In genomic region chr2:135944625-135945024, GRCh38 we compare ENCODE assay signal across 23 cellular contexts. TPM values are rescaled to one million over a fixed set of nuclear protein-coding genes. Genes with fewer than 3 reads are reported as not detected.
DNase-seq lines count a peak whose midpoint lies in the region; ATAC-seq and TF ChIP-seq lines count a peak whose summit lies in the region.
"Had no signal": no experiment of that assay in that cellular context is flagged by ENCODE, and none has a peak within 500 bp of the region (broad histone marks: within the 10 kb centered on the region; RNA-seq: fewer than 3 reads in every experiment).

No MANE protein-coding gene starts in this region.

- WGBS in heart left ventricle, 4 donors: 87 to 100% (median 97%) methylated on average over 1 of the region's 1 CpG

- intact Hi-C loops in heart left ventricle (cut with DNase I): no loop called here

- H3K27ac Mint-ChIP-seq in central memory CD8-positive, alpha-beta T cell (ENCODE audit: low read depth): peak overlapping the region; percentile 75
- H3K27ac Mint-ChIP-seq: CD4-positive, alpha-beta T cell; GM23338 had no signal

- DNase-seq in cardiac muscle cell (ENCODE audit: low read depth in 1 of 2, low spot score in 1 of 2) (no peak), heart left ventricle (no peak), OCI-M1 (lab: John Stamatoyannopoulos, UW) (peak; percentile 18), inferior parietal cortex (ENCODE audit: extremely low spot score) (no peak), NCI-H187 treated with DMSO at 0.1 percent for 48 hours (lab: John Stamatoyannopoulos, UW) (no peak), SKM-1 (lab: John Stamatoyannopoulos, UW; ENCODE audit: unreplicated experiment) (no peak), dedifferentiated amniotic fluid mesenchymal stem cell (ENCODE audit: extremely low spot score) (no peak)
- no peak for DNase-seq in central memory CD8-positive, alpha-beta T cell (ENCODE audit: low spot score in 2 of 2)
- DNase-seq: CD4-positive, alpha-beta T cell; DMS153; KG1; NCI-H1092 treated with DMSO at 0.1 percent for 48 hours; NCI-H1436 treated with DMSO at 0.1 percent for 48 hours; NCI-H2029; NCI-H2171 treated with DMSO at 0.1 percent for 48 hours; NCI-H524 treated with DMSO at 0.1 percent for 48 hours; NCI-H82; Peyer's patch had no signal

- peaks cover 50% of the 10 kb centered on the region for H3K4me1 Mint-ChIP-seq in central memory CD8-positive, alpha-beta T cell

- H3K4me3 ChIP-seq in cardiac muscle cell (no peak overlapping the region), heart left ventricle (no peak overlapping the region)
- H3K4me3 ChIP-seq: A549, GM23338, Peyer's patch had no signal

- TF ChIP-seq POLR2A in heart left ventricle (IDR thresholded peaks at IDR 0.05): no peak

- no peaks in the 10 kb centered on the region for H3K9me3 Mint-ChIP-seq in central memory CD8-positive, alpha-beta T cell
- H3K9me3 Mint-ChIP-seq: CD4-positive, alpha-beta T cell had no signal

- H3K27me3 ChIP-seq in cardiac muscle cell (no peaks in the 10 kb centered on the region), heart left ventricle (no peaks in the 10 kb centered on the region)
- H3K27me3 ChIP-seq: Peyer's patch had no signal

- H3K4me3 Mint-ChIP-seq in central memory CD8-positive, alpha-beta T cell: no peak overlapping the region
- H3K4me3 Mint-ChIP-seq: CD4-positive, alpha-beta T cell; GM23338 had no signal

- H3K36me3 ChIP-seq in cardiac muscle cell (peaks cover 11% of the 10 kb centered on the region), heart left ventricle (peaks cover 0 to 14% (median 10%) of the 10 kb centered on the region in 9 donors)

- H3K27ac ChIP-seq in cardiac muscle cell (peak overlapping the region; percentile 48), heart left ventricle (no peak overlapping the region)
- H3K27ac ChIP-seq: A549, Peyer's patch had no signal

- no peaks in the 10 kb centered on the region for H3K27me3 Mint-ChIP-seq in central memory CD8-positive, alpha-beta T cell
- H3K27me3 Mint-ChIP-seq: CD4-positive, alpha-beta T cell had no signal

- no peak for TF ChIP-seq CTCF in cardiac muscle cell (IDR thresholded peaks at IDR 0.05; ENCODE audit: low read depth, low read length)
- TF ChIP-seq CTCF in heart left ventricle (IDR thresholded peaks at IDR 0.05): no peak

- no peak for ATAC-seq in heart left ventricle
- no peak for ATAC-seq in central memory CD8-positive, alpha-beta T cell (replicated peaks; ENCODE audit: extremely low read depth, poor library complexity, severe bottlenecking)
- ATAC-seq: A549, GM23338, HCT116, HepG2, SK-N-SH treated with all-trans-retinoic acid at 6 μM for 48 hours had no signal

- peaks cover 15% of the 10 kb centered on the region for H3K36me3 Mint-ChIP-seq in central memory CD8-positive, alpha-beta T cell (ENCODE audit: insufficient read depth)

- no peaks in the 10 kb centered on the region for H3K9me3 ChIP-seq in cardiac muscle cell (ENCODE audit: low read depth)
- H3K9me3 ChIP-seq in heart left ventricle: peaks cover 0 to 3% (median 0%) of the 10 kb centered on the region in 12 donors
- H3K9me3 ChIP-seq: A549, Peyer's patch had no signal

- H3K4me1 ChIP-seq in cardiac muscle cell (ENCODE audit: low read depth): no peaks in the 10 kb centered on the region
- H3K4me1 ChIP-seq in heart left ventricle: peaks cover 0 to 10% (median 1%) of the 10 kb centered on the region in 12 donors

RNA-seq across cellular contexts. Expression of gene DARS1, which starts 40.8 kb away (rescaled TPM):
- 136 and 138 TPM in 2 replicates for total RNA-seq in cardiac muscle cell
- polyA plus RNA-seq in cardiac muscle cell: 182 and 216 TPM in 2 replicates
- 10 to 100 TPM; 51.2 to 64.4 (median 55.0) TPM for total RNA-seq in heart left ventricle
- 10 to 100 TPM; 64.8 to 90.0 TPM for polyA plus RNA-seq in heart left ventricle
